Comparison of ENCODE assay signal across 8 cellular contexts in genomic region chr9:128007566-128008138, GRCh38. TPM values are rescaled to one million over a fixed set of nuclear protein-coding genes. Genes with fewer than 3 reads are reported as not detected.
DNase-seq lines count a peak whose midpoint lies in the region; ATAC-seq and TF ChIP-seq lines count a peak whose summit lies in the region.

No MANE protein-coding gene starts in this region.

- peak overlapping the region; percentile 77 for H3K4me3 Mint-ChIP-seq in activated naive CD8-positive, alpha-beta T cell treated with anti-CD3 and anti-CD28 coated beads, Interleukin-2, amount 50 U/mL, for 24 hours

- H3K36me3 Mint-ChIP-seq in activated naive CD8-positive, alpha-beta T cell treated with anti-CD3 and anti-CD28 coated beads, Interleukin-2, amount 50 U/mL, for 24 hours (ENCODE audit: low read depth), result peaks cover 5% of the 10 kb centered on the region

- H3K36me3 ChIP-seq in kidney epithelial cell (ENCODE audit: control insufficient read depth, insufficient read depth, low read length), result no peaks in the 10 kb centered on the region
- no peaks in the 10 kb centered on the region for H3K36me3 ChIP-seq in HAP-1 (replicated peaks)

- no peaks in the 10 kb centered on the region for H3K9me3 ChIP-seq in HAP-1

- peak; percentile 80 for ATAC-seq in activated naive CD8-positive, alpha-beta T cell treated with anti-CD3 and anti-CD28 coated beads, Interleukin-2, amount 50 U/mL, for 24 hours

- H3K4me1 ChIP-seq in HAP-1, result no peaks in the 10 kb centered on the region

- TF ChIP-seq CTCF in kidney epithelial cell (IDR thresholded peaks at IDR 0.05; ENCODE audit: insufficient read depth, low read length, poor library complexity, severe bottlenecking), result no peak

- no peaks in the 10 kb centered on the region for H3K27me3 ChIP-seq in kidney epithelial cell (ENCODE audit: control insufficient read depth, insufficient read depth, low read length)
- no peaks in the 10 kb centered on the region for H3K27me3 ChIP-seq in HAP-1 (ENCODE audit: low read depth)

- no peaks in the 10 kb centered on the region for H3K27me3 Mint-ChIP-seq in activated naive CD8-positive, alpha-beta T cell treated with anti-CD3 and anti-CD28 coated beads, Interleukin-2, amount 50 U/mL, for 24 hours

- H3K4me1 Mint-ChIP-seq in activated naive CD8-positive, alpha-beta T cell treated with anti-CD3 and anti-CD28 coated beads, Interleukin-2, amount 50 U/mL, for 24 hours, result peaks cover 48% of the 10 kb centered on the region

- H3K4me3 ChIP-seq in kidney epithelial cell (ENCODE audit: low read depth, low read length), result no peak overlapping the region
- no peak overlapping the region for H3K4me3 ChIP-seq in HAP-1

- in situ Hi-C loops in HAP-1 (cut with MboI; ENCODE audit: low sequenced_read_pairs), result no loop called here

- DNase-seq in NCI-H1436 (lab: John Stamatoyannopoulos, UW) (peak; percentile 7), NCI-H1436 treated with DMSO at 0.1 percent for 48 hours (lab: John Stamatoyannopoulos, UW) (no peak), HT-29 (ENCODE audit: low spot score) (peak; percentile 94), T-helper 1 cell (peak; percentile 76 to 92 (median 86)), kidney epithelial cell (ENCODE audit: low read depth) (peak; percentile 80), HAP-1 (ENCODE audit: low spot score in 2 of 2) (no peak)
- DNase-seq in activated naive CD8-positive, alpha-beta T cell treated with anti-CD3 and anti-CD28 coated beads, Interleukin-2, amount 50 U/mL, for 24 hours, result peak; percentile 88
- peak; percentile 82 to 83 (median 82) for DNase-seq in stimulated activated CD4-positive, alpha-beta T cell treated with anti-CD3 and anti-CD28 coated beads, TNF-alpha, amount 100 ng/mL, for 1 hour (ENCODE audit: low read depth in 3 of 3, low spot score in 1 of 3)

- peak overlapping the region; percentile 92 for H3K27ac Mint-ChIP-seq in activated naive CD8-positive, alpha-beta T cell treated with anti-CD3 and anti-CD28 coated beads, Interleukin-2, amount 50 U/mL, for 24 hours

- peaks cover 4% of the 10 kb centered on the region for H3K9me3 Mint-ChIP-seq in activated naive CD8-positive, alpha-beta T cell treated with anti-CD3 and anti-CD28 coated beads, Interleukin-2, amount 50 U/mL, for 24 hours

RNA-seq across cellular contexts. Expression of gene EEIG1, which starts 26.9 kb away (rescaled TPM):
- 36.0 and 45.3 TPM in 2 replicates for total RNA-seq in HT-29 (2014; rRNA removed; shearing (Covaris generic))
- total RNA-seq in kidney epithelial cell, result 16.5 and 29.4 TPM in 2 replicates

RNA-seq across cellular contexts. Expression of gene NAIF1, which starts 59.5 kb away (rescaled TPM):
- 17.3 and 17.9 TPM in 2 replicates for total RNA-seq in HT-29 (2014; rRNA removed; shearing (Covaris generic))
- 13.6 and 14.2 TPM in 2 replicates for total RNA-seq in kidney epithelial cell

Comparison
In these comparisons a context has a peak if more than half of its experiments do, and no peak if none do; other contexts are left out.
1. DNase-seq: peak in NCI-H1436 (single experiment), HT-29 (single experiment), T-helper 1 cell (5 of 5), activated naive CD8-positive, alpha-beta T cell treated with anti-CD3 and anti-CD28 coated beads, Interleukin-2, amount 50 U/mL, for 24 hours (single experiment), kidney epithelial cell (single experiment) and stimulated activated CD4-positive, alpha-beta T cell treated with anti-CD3 and anti-CD28 coated beads, TNF-alpha, amount 100 ng/mL, for 1 hour (3 of 3); none in NCI-H1436 treated with DMSO at 0.1 percent for 48 hours (single experiment) and HAP-1 (0 of 2).